Comparison of ENCODE assay signal across 8 cellular contexts in genomic region chr17:2179615-2180295, GRCh38.
DNase-seq lines count a peak whose midpoint lies in the region; TF ChIP-seq lines count a peak whose summit lies in the region.

No MANE protein-coding gene starts in this region.

- H3K27ac ChIP-seq in coronary artery: peak overlapping the region; percentile 85 to 93
- H3K27ac ChIP-seq in mesenchymal stem cell (ENCODE audit: low read length, poor library complexity, severe bottlenecking): no peak overlapping the region
- H3K27ac ChIP-seq in uterus: peak overlapping the region; percentile 86 to 95

- no peak overlapping the region for H3K23ac ChIP-seq in mesenchymal stem cell (ENCODE audit: low read length in 2 of 2)

- H3K4me1 ChIP-seq in mesenchymal stem cell (ENCODE audit: control insufficient read depth, insufficient read depth, low read depth, low read length) (peaks cover 40% of the 10 kb centered on the region), uterus (peaks cover 51 to 54% of the 10 kb centered on the region in 2 donors)

- H3K27ac Mint-ChIP-seq in glutamatergic neuron (ENCODE audit: unreplicated experiment): no peak overlapping the region

- intact Hi-C loops in uterus (cut with DNase I; ENCODE audit: low total_unique reads): loop anchor here (10.0 kb wide), 1 partner anchor 125 kb away; the partner anchor contains the start of gene HIC1

- H3K4me3 ChIP-seq in coronary artery (no peak overlapping the region), mesenchymal stem cell (ENCODE audit: insufficient read depth in 1 of 2, low read depth in 1 of 2, low read length in 2 of 2) (peak overlapping the region in 1 of 2 experiments; percentile 15), uterus (no peak overlapping the region)

- peak overlapping the region; percentile 19 for H2AK5ac ChIP-seq in mesenchymal stem cell (ENCODE audit: low read length, severe bottlenecking)

- H4K8ac ChIP-seq in mesenchymal stem cell (ENCODE audit: low read length): peak overlapping the region; percentile 85

- peak overlapping the region; percentile 15 to 96 for H2BK12ac ChIP-seq in mesenchymal stem cell (ENCODE audit: low read length in 2 of 2)

- peak overlapping the region in 1 of 2 experiments; percentile 90 for H3K14ac ChIP-seq in mesenchymal stem cell (ENCODE audit: low read length in 2 of 2)

- H3K9me3 Mint-ChIP-seq in glutamatergic neuron (ENCODE audit: unreplicated experiment): no peaks in the 10 kb centered on the region

- H3K4ac ChIP-seq in mesenchymal stem cell (ENCODE audit: low read depth in 1 of 2, low read length in 2 of 2): peak overlapping the region; percentile 0 to 42

- H3K18ac ChIP-seq in mesenchymal stem cell (ENCODE audit: low read depth in 1 of 2, low read length in 2 of 2): peak overlapping the region; percentile 81

- 59% methylated on average over 9 of the region's 9 CpGs for WGBS in mesenchymal stem cell

- peaks cover 2% of the 10 kb centered on the region for H3K27me3 Mint-ChIP-seq in glutamatergic neuron (ENCODE audit: unreplicated experiment)

- TF ChIP-seq POLR2A in uterus (IDR thresholded peaks at IDR 0.05): no peak

- H3K27me3 ChIP-seq in mesenchymal stem cell (ENCODE audit: control insufficient read depth in 1 of 2, insufficient read depth in 1 of 2, low read length in 2 of 2) (no peaks in the 10 kb centered on the region), uterus (no peaks in the 10 kb centered on the region)

- no peaks in the 10 kb centered on the region for H3K36me3 Mint-ChIP-seq in glutamatergic neuron (ENCODE audit: unreplicated experiment)

- H2BK15ac ChIP-seq in mesenchymal stem cell (ENCODE audit: low read depth, poor library complexity, severe bottlenecking): peak overlapping the region; percentile 75

- peak overlapping the region; percentile 89 for H4K91ac ChIP-seq in mesenchymal stem cell (ENCODE audit: low read length)

- H2BK5ac ChIP-seq in mesenchymal stem cell (ENCODE audit: low read depth, low read length, poor library complexity, severe bottlenecking): no peak overlapping the region

- peak overlapping the region; percentile 82 for H3K9ac ChIP-seq in mesenchymal stem cell (ENCODE audit: low read length)

- H3K36me3 ChIP-seq in mesenchymal stem cell (ENCODE audit: control insufficient read depth in 1 of 2, insufficient read depth in 2 of 2, low read depth in 1 of 2, low read length in 2 of 2) (peaks cover 10 to 40% of the 10 kb centered on the region in 2 experiments), uterus (no peaks in the 10 kb centered on the region)

- H2AFZ ChIP-seq in mesenchymal stem cell (ENCODE audit: low read depth, low read length): no peak overlapping the region

- DNase-seq in NCI-H82 (lab: John Stamatoyannopoulos, UW) (peak; percentile 28), NCI-H82 treated with DMSO at 0.1 percent for 48 hours (lab: John Stamatoyannopoulos, UW; ENCODE audit: unreplicated experiment) (no peak), coronary artery (ENCODE audit: low spot score) (peak; percentile 87), mesenchymal stem cell (peak; percentile 92), uterus (peak; percentile 89 to 94), glutamatergic neuron (no peak), retina (no peak)
- no peak for DNase-seq in effector CD8-positive, alpha-beta T cell (lab: John Stamatoyannopoulos, UW)

- H2BK120ac ChIP-seq in mesenchymal stem cell (ENCODE audit: low read depth, low read length): peak overlapping the region; percentile 69

- H3K9me3 ChIP-seq in mesenchymal stem cell (ENCODE audit: control insufficient read depth, low read length) (no peaks in the 10 kb centered on the region), uterus (no peaks in the 10 kb centered on the region)

- no peak overlapping the region for H3K4me2 ChIP-seq in mesenchymal stem cell (ENCODE audit: low read length, poor library complexity, severe bottlenecking)

- TF ChIP-seq CTCF in coronary artery (IDR thresholded peaks at IDR 0.05) (no peak), uterus (IDR thresholded peaks at IDR 0.05) (no peak), glutamatergic neuron (IDR thresholded peaks at IDR 0.05; ENCODE audit: partially characterized antibody, unreplicated experiment) (no peak)

- peaks cover 19% of the 10 kb centered on the region for H3K4me1 Mint-ChIP-seq in glutamatergic neuron (ENCODE audit: low read depth, unreplicated experiment)

- H3K79me1 ChIP-seq in mesenchymal stem cell (replicated peaks; ENCODE audit: low read length, poor library complexity, severe bottlenecking): peaks cover 16% of the 10 kb centered on the region

- H3K4me3 Mint-ChIP-seq in glutamatergic neuron (ENCODE audit: unreplicated experiment): no peak overlapping the region

Comparison
In these comparisons a context has a peak if more than half of its experiments do, and no peak if none do; other contexts are left out.
1. DNase-seq: peak in NCI-H82 (single experiment), coronary artery (single experiment), mesenchymal stem cell (single experiment) and uterus (2 of 2); none in NCI-H82 treated with DMSO at 0.1 percent for 48 hours (single experiment), glutamatergic neuron (single experiment), effector CD8-positive, alpha-beta T cell (single experiment) and retina (single experiment).